Comparison of ENCODE assay signal across 12 cellular contexts in genomic region chr6:44868335-44868668, GRCh38.
DNase-seq lines count a peak whose midpoint lies in the region; ATAC-seq and TF ChIP-seq lines count a peak whose summit lies in the region.
"Had no signal": no experiment of that assay in that cellular context is flagged by ENCODE, and none has a peak within 500 bp of the region (broad histone marks: within the 10 kb centered on the region; RNA-seq: fewer than 3 reads in every experiment).

No MANE protein-coding gene starts in this region.

- no peak for TF ChIP-seq CTCF in GM20000 (IDR thresholded peaks at IDR 0.05; ENCODE audit: extremely low read depth, missing control alignments)

- ATAC-seq in GM18508 (IDR thresholded peaks at IDR 0.05; ENCODE audit: insufficient read depth, unreplicated experiment) (peak; percentile 34), HG02885 (IDR thresholded peaks at IDR 0.05; ENCODE audit: poor library complexity, unreplicated experiment) (peak; percentile 60), HG03558 (IDR thresholded peaks at IDR 0.05; ENCODE audit: extremely low read depth, unreplicated experiment) (peak; percentile 15)
- ATAC-seq: left lung had no signal

- DNase-seq in GM20000 (ENCODE audit: low spot score): peak; percentile 24
- no peak for DNase-seq in ecto neural progenitor cell (ENCODE audit: low spot score)
- no peak for DNase-seq in SIG-M5 treated with dmso at 0.1 percent for 504 hours (lab: John Stamatoyannopoulos, UW; ENCODE audit: unreplicated experiment)
- DNase-seq in AG20443 (ENCODE audit: low spot score): no peak
- DNase-seq in NK-92 treated with Interleukin-12 subunit alpha and Interleukin-12 subunit beta, amount 100 ng/mL, for 24 hours (lab: John Stamatoyannopoulos, UW): no peak
- DNase-seq: effector CD8-positive, alpha-beta T cell; left lung; NCI-H187 treated with DMSO at 0.1 percent for 48 hours; T-helper 1 cell had no signal
